In genomic region chr14:61567838-61568571, GRCh38 we compare ENCODE assay signal across 7 cellular contexts.
DNase-seq lines count a peak whose midpoint lies in the region; ATAC-seq, FAIRE-seq and TF ChIP-seq lines count a peak whose summit lies in the region.

No MANE protein-coding gene starts in this region.

- H3K27me3 Mint-ChIP-seq in mesothelial cell of epicardium (ENCODE audit: low read depth): peaks cover 2% of the 10 kb centered on the region

- no peak overlapping the region for H3K27ac Mint-ChIP-seq in mesothelial cell of epicardium

- TF ChIP-seq POLR2A in lower leg skin (IDR thresholded peaks at IDR 0.05): no peak
- TF ChIP-seq POLR2A in H54 (IDR thresholded peaks at IDR 0.05; ENCODE audit: low read depth, low read length): no peak

- H3K27me3 ChIP-seq in HUES6 (ENCODE audit: control insufficient read depth, insufficient read depth, low read length) (peaks cover 14% of the 10 kb centered on the region), brain microvascular endothelial cell (replicated peaks) (no peaks in the 10 kb centered on the region)

- WGBS in lower leg skin, 2 donors: 57 to 65% methylated on average over 13 of the region's 13 CpGs

- peaks cover 38% of the 10 kb centered on the region for H3K4me1 Mint-ChIP-seq in mesothelial cell of epicardium

- FAIRE-seq in GM19239 (lab: Jason Lieb, UNC) (no peak), H54 (lab: Jason Lieb, UNC) (no peak)

- no peaks in the 10 kb centered on the region for H3K36me3 Mint-ChIP-seq in mesothelial cell of epicardium

- intact Hi-C loops in lower leg skin (cut with DNase I; ENCODE audit: low total_unique reads): no loop called here

- no peak overlapping the region for H3K9ac ChIP-seq in HUES6 (ENCODE audit: low read length)

- H3K9me3 Mint-ChIP-seq in mesothelial cell of epicardium: peaks cover 3% of the 10 kb centered on the region

- peaks cover 39% of the 10 kb centered on the region for H3K4me1 ChIP-seq in HUES6 (ENCODE audit: control insufficient read depth, insufficient read depth, low read length)

- DNase-seq in GM19239 (ENCODE audit: insufficient read length, low spot score): peak; percentile 16
- no peak for DNase-seq in brain microvascular endothelial cell
- no peak for DNase-seq in mesothelial cell of epicardium (ENCODE audit: low spot score in 2 of 2, unreplicated experiment in 2 of 2)
- DNase-seq in lower leg skin (ENCODE audit: low spot score in 2 of 2): no peak
- DNase-seq in H54 (ENCODE audit: insufficient read length, low spot score): no peak

- H3K9me3 ChIP-seq in HUES6 (ENCODE audit: control insufficient read depth, insufficient read depth, low read depth, low read length): no peaks in the 10 kb centered on the region

- TF ChIP-seq CTCF in brain microvascular endothelial cell (IDR thresholded peaks at IDR 0.05; ENCODE audit: low read depth, low read length, missing control alignments): no peak
- no peak for TF ChIP-seq CTCF in mesothelial cell of epicardium (IDR thresholded peaks at IDR 0.05; ENCODE audit: unreplicated experiment)
- TF ChIP-seq CTCF in lower leg skin (IDR thresholded peaks at IDR 0.05): no peak

- H3K36me3 ChIP-seq in HUES6 (ENCODE audit: control insufficient read depth, insufficient read depth, low read length) (no peaks in the 10 kb centered on the region), brain microvascular endothelial cell (replicated peaks) (no peaks in the 10 kb centered on the region)

- H3K4me3 ChIP-seq in HUES6 (ENCODE audit: low read depth, low read length) (peak overlapping the region; percentile 61), brain microvascular endothelial cell (ENCODE audit: low read depth, low read length) (peak overlapping the region; percentile 10), lower leg skin (ENCODE audit: low read depth, poor library complexity, severe bottlenecking) (no peak overlapping the region)

- no peak for ATAC-seq in SK-N-SH treated with all-trans-retinoic acid at 6 μM for 48 hours

- H3K27ac ChIP-seq in HUES6 (ENCODE audit: low read depth, low read length): no peak overlapping the region
- peak overlapping the region; percentile 98 for H3K27ac ChIP-seq in brain microvascular endothelial cell

- H3K4me3 Mint-ChIP-seq in mesothelial cell of epicardium: peak overlapping the region; percentile 41

- in situ Hi-C loops in brain microvascular endothelial cell (cut with HindIII; ENCODE audit: low pct_ligation_motif_present, low sequenced_read_pairs): loop anchor here (25.0 kb wide), 1 partner anchor 144 kb away; no protein-coding TSS in a partner anchor

TF ChIP-seq in SK-N-SH treated with all-trans-retinoic acid at 6 μM for 48 hours, 23 proteins besides CTCF, POLR2A, EP300 and RAD21:
- TF ChIP-seq RARB (CRISPR knock-in tag; IDR thresholded peaks at IDR 0.05): no peak
- no peak for TF ChIP-seq TCF4 (CRISPR knock-in tag; IDR thresholded peaks at IDR 0.05; ENCODE audit: borderline replicate concordance)
- no peak for TF ChIP-seq ISL1 (CRISPR knock-in tag; IDR thresholded peaks at IDR 0.05)
- no peak for TF ChIP-seq PATZ1 (CRISPR knock-in tag; IDR thresholded peaks at IDR 0.05; ENCODE audit: borderline replicate concordance)
- TF ChIP-seq OSR1 (CRISPR knock-in tag; IDR thresholded peaks at IDR 0.05): no peak
- no peak for TF ChIP-seq ZNF70 (CRISPR knock-in tag; IDR thresholded peaks at IDR 0.05)
- TF ChIP-seq, protein P1, sequence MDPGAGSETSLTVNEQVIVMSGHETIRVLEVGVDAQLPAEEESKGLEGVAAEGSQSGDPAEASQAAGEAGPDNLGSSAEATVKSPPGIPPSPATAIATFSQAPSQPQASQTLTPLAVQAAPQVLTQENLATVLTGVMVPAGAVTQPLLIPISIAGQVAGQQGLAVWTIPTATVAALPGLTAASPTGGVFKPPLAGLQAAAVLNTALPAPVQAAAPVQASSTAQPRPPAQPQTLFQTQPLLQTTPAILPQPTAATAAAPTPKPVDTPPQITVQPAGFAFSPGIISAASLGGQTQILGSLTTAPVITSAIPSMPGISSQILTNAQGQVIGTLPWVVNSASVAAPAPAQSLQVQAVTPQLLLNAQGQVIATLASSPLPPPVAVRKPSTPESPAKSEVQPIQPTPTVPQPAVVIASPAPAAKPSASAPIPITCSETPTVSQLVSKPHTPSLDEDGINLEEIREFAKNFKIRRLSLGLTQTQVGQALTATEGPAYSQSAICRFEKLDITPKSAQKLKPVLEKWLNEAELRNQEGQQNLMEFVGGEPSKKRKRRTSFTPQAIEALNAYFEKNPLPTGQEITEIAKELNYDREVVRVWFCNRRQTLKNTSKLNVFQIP (CRISPR knock-in tag; IDR thresholded peaks at IDR 0.05; ENCODE audit: borderline replicate concordance, low read depth): no peak
TF ChIP-seq in SK-N-SH treated with all-trans-retinoic acid at 6 μM for 48 hours: peak in this region for 0.
